1 cellular context compared by ENCODE assay signal in genomic region chr1:2132222-2133038, GRCh38.
A peak's percentile ranks its signal among the peaks of the same experiment; 100 is the strongest.
TF ChIP-seq lines count a peak whose summit lies in the region.

No MANE protein-coding gene starts in this region.

TF ChIP-seq in K562, 482 proteins besides CTCF, POLR2A, EP300 and RAD21 (continued from another document):
- 0 out of 2 replicates have a peak, but pooled peaks have one; percentile 18 for TF ChIP-seq ZC3H11A (IDR thresholded peaks at IDR 0.05; ENCODE audit: low read depth, low read length)
- no peak for TF ChIP-seq ZNF696 (CRISPR knock-in tag; conservative IDR thresholded peaks at IDR 0.05)
- peak; percentile 48; the same call in 1 of the 2 replicates for TF ChIP-seq FOSL1 (tag; conservative IDR thresholded peaks at IDR 0.05)
- TF ChIP-seq, protein P1, sequence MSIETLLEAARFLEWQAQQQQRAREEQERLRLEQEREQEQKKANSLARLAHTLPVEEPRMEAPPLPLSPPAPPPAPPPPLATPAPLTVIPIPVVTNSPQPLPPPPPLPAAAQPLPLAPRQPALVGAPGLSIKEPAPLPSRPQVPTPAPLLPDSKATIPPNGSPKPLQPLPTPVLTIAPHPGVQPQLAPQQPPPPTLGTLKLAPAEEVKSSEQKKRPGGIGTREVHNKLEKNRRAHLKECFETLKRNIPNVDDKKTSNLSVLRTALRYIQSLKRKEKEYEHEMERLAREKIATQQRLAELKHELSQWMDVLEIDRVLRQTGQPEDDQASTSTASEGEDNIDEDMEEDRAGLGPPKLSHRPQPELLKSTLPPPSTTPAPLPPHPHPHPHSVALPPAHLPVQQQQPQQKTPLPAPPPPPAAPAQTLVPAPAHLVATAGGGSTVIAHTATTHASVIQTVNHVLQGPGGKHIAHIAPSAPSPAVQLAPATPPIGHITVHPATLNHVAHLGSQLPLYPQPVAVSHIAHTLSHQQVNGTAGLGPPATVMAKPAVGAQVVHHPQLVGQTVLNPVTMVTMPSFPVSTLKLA (conservative IDR thresholded peaks at IDR 0.05): peak in 1 of 2 experiments; percentile 9; a peak in 1 of 4 replicates
- TF ChIP-seq, protein P2, sequence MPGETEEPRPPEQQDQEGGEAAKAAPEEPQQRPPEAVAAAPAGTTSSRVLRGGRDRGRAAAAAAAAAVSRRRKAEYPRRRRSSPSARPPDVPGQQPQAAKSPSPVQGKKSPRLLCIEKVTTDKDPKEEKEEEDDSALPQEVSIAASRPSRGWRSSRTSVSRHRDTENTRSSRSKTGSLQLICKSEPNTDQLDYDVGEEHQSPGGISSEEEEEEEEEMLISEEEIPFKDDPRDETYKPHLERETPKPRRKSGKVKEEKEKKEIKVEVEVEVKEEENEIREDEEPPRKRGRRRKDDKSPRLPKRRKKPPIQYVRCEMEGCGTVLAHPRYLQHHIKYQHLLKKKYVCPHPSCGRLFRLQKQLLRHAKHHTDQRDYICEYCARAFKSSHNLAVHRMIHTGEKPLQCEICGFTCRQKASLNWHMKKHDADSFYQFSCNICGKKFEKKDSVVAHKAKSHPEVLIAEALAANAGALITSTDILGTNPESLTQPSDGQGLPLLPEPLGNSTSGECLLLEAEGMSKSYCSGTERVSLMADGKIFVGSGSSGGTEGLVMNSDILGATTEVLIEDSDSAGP (CRISPR knock-in tag; IDR thresholded peaks at IDR 0.05): no peak
- TF ChIP-seq, protein P3, sequence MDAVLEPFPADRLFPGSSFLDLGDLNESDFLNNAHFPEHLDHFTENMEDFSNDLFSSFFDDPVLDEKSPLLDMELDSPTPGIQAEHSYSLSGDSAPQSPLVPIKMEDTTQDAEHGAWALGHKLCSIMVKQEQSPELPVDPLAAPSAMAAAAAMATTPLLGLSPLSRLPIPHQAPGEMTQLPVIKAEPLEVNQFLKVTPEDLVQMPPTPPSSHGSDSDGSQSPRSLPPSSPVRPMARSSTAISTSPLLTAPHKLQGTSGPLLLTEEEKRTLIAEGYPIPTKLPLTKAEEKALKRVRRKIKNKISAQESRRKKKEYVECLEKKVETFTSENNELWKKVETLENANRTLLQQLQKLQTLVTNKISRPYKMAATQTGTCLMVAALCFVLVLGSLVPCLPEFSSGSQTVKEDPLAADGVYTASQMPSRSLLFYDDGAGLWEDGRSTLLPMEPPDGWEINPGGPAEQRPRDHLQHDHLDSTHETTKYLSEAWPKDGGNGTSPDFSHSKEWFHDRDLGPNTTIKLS (IDR thresholded peaks at IDR 0.05; ENCODE audit: borderline replicate concordance, low read depth): peak; percentile 23; the same call in 1 of the 2 replicates
TF ChIP-seq in K562: peak in this region for 19.
